In genomic region chr3:143332046-143332445, GRCh38 we compare ENCODE assay signal across 21 cellular contexts.
"Had no signal": no experiment of that assay in that cellular context is flagged by ENCODE, and none has a peak within 500 bp of the region (broad histone marks: within the 10 kb centered on the region; RNA-seq: fewer than 3 reads in every experiment).

No MANE protein-coding gene starts in this region.

- H3K27me3 Mint-ChIP-seq: activated B cell treated with CpG ODN at 0.5 μM for 24 hours; activated naive CD8-positive, alpha-beta T cell had no signal

- ATAC-seq: activated T-cell treated with anti-CD3 and anti-CD28 coated beads, Interleukin-2, amount 50 U/mL, for 4 hours; left cardiac atrium had no signal

- H3K4me3 ChIP-seq: sigmoid colon, upper lobe of left lung had no signal

- DNase-seq: activated B cell treated with CpG ODN at 0.5 μM for 24 hours; activated CD4-positive, alpha-beta T cell treated with anti-CD3 and anti-CD28 coated beads for 4 hours; activated CD4-positive, alpha-beta T cell treated with anti-CD3 and anti-CD28 coated beads, Interleukin-2, amount 50 U/mL, for 48 hours; activated CD8-positive, alpha-beta memory T cell treated with anti-CD3 and anti-CD28 coated beads, Interleukin-2, amount 50 U/mL, for 48 hours; activated naive CD4-positive, alpha-beta T cell; activated T-cell treated with anti-CD3 and anti-CD28 coated beads, Interleukin-2, amount 50 U/mL, for 4 hours; effector CD4-positive, alpha-beta T cell; islet precursor cell; left cardiac atrium; retina; sigmoid colon; stimulated activated CD4-positive, alpha-beta T cell treated with anti-CD3 and anti-CD28 coated beads, Interleukin-4, amount 100 ng/mL, for 24 hours; stimulated activated naive CD4-positive, alpha-beta T cell treated with Interleukin-2 at 50 U/mL for 16 hours; T1000; upper lobe of left lung had no signal

- H3K9me3 ChIP-seq: upper lobe of left lung had no signal

- H3K27ac ChIP-seq: sigmoid colon, upper lobe of left lung had no signal

- H3K27ac Mint-ChIP-seq: activated B cell treated with CpG ODN at 0.5 μM for 24 hours; activated naive CD8-positive, alpha-beta T cell; activated T-helper 2 cell treated with anti-CD3 and anti-CD28 coated beads, Interferon-gamma antibody, Interleukin-2, Interleukin-4, amounts not matched to agents 10 μg/mL and 5 μg/mL and 100 μg/mL, durations not matched to agents 14 hours and 24 hours and 36 hours; dendritic cell treated with granulocyte-macrophage colony-stimulating factor and Interleukin-4, amounts not matched to agents 40 ng/mL and 50 ng/mL, for 4 days; progenitor cell of endocrine pancreas; T-helper 1 cell treated with Interleukin-12 subunit alpha and Interleukin-12 subunit beta and Interleukin-4 antibody, amounts not matched to agents 30 μg/mL and 1 μg/mL, for 36 hours had no signal

- H3K4me1 ChIP-seq: upper lobe of left lung had no signal

- H3K4me3 Mint-ChIP-seq: activated B cell treated with CpG ODN at 0.5 μM for 24 hours; activated naive CD8-positive, alpha-beta T cell; activated T-cell treated with anti-CD3 and anti-CD28 coated beads, Interleukin-2, amount 50 U/mL, for 4 hours; dendritic cell treated with granulocyte-macrophage colony-stimulating factor and Interleukin-4, amounts not matched to agents 40 ng/mL and 50 ng/mL, for 4 days; neural crest cell; T-helper 1 cell treated with Interleukin-12 subunit alpha and Interleukin-12 subunit beta and Interleukin-4 antibody, amounts not matched to agents 30 μg/mL and 1 μg/mL, for 36 hours had no signal

- H3K9me3 Mint-ChIP-seq: activated T-helper 2 cell treated with anti-CD3 and anti-CD28 coated beads, Interferon-gamma antibody, Interleukin-2, Interleukin-4, amounts not matched to agents 10 μg/mL and 5 μg/mL and 100 μg/mL, durations not matched to agents 14 hours and 24 hours and 36 hours; neural crest cell; T-helper 1 cell treated with Interleukin-12 subunit alpha and Interleukin-12 subunit beta and Interleukin-4 antibody, amounts not matched to agents 30 μg/mL and 1 μg/mL, for 36 hours had no signal

- H3K27me3 ChIP-seq: sigmoid colon, upper lobe of left lung had no signal

- H3K36me3 ChIP-seq: sigmoid colon, upper lobe of left lung had no signal
